Comparison of ENCODE assay signal across 23 cellular contexts in the genomic region with DNA sequence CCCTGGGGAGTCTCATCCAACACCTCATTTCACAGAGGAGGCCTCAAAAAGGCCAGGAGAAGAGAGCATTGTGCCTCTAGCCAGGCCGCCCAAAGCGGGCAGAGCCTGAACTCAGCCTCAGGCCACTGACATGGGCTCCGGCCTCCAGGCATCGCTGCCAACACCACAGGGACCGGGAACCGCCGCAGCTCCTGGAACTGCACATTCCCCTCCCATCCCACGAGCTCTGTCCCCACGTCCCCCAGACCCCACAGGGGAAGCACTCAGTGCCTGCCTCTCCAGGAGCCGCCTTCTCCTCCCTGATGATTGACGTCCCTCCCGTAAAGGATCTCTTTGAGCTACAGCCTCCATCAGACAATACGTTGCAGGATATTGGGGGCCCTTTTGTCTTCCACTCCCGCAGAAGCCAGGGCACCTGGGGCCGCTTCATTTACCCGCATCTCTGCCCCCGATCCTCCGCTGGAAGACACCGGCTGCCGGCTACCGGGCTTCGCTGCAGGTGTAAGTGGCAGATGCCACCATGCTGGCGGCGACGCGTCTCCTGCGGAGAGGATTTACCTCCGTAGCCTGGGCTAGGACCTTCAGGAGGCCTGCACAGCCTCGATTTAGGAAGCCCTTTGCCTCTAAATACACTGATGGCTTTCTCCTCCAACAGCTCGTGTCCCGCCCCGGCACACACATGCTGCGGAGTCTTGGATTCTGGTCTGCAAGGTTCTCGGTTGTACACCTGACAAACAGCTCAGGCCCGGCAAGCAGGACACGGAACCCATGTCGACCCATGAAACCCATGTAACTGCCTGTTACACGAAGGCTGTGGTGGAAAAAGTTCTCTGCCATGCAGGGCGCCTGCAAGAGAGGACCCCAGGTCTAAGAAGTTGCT.
"Had no signal": no experiment of that assay in that cellular context is flagged by ENCODE, and none has a peak within 500 bp of the region (broad histone marks: within the 10 kb centered on the region; RNA-seq: fewer than 3 reads in every experiment).

No MANE protein-coding gene starts in this region.

- H3K36me3 ChIP-seq: SJSA1 had no signal

- DNase-seq: IMR-90, Kasumi-1, MM.1S, NCI-H1092 treated with DMSO at 0.1 percent for 48 hours, NCI-H1436, NCI-H187, NCI-H2029, NCI-H2081 treated with DMSO at 0.1 percent for 48 hours, NCI-H2171, NCI-H226, NCI-H446, NCI-H510A, NCI-H524 treated with DMSO at 0.1 percent for 48 hours, NCI-H69, NCI-H774, Right ventricle myocardium superior, RPMI8226, SIG-M5 had no signal

- H3K4me1 ChIP-seq: SJSA1 had no signal

- H3K4me3 ChIP-seq: K562, SJSA1, SK-N-MC had no signal

- H3K9me3 ChIP-seq: SJSA1 had no signal

- ATAC-seq: K562 had no signal

- H3K4me2 ChIP-seq: KMS-11 had no signal

- H3K9ac ChIP-seq: KMS-11 had no signal

- H3K27me3 ChIP-seq: SJSA1 had no signal

- H3K27ac ChIP-seq: KMS-11, SJSA1, SK-N-MC had no signal

- FAIRE-seq: K562, RCC 7860 had no signal
